ENCODE assay signal across 9 cellular contexts in the genomic region with DNA sequence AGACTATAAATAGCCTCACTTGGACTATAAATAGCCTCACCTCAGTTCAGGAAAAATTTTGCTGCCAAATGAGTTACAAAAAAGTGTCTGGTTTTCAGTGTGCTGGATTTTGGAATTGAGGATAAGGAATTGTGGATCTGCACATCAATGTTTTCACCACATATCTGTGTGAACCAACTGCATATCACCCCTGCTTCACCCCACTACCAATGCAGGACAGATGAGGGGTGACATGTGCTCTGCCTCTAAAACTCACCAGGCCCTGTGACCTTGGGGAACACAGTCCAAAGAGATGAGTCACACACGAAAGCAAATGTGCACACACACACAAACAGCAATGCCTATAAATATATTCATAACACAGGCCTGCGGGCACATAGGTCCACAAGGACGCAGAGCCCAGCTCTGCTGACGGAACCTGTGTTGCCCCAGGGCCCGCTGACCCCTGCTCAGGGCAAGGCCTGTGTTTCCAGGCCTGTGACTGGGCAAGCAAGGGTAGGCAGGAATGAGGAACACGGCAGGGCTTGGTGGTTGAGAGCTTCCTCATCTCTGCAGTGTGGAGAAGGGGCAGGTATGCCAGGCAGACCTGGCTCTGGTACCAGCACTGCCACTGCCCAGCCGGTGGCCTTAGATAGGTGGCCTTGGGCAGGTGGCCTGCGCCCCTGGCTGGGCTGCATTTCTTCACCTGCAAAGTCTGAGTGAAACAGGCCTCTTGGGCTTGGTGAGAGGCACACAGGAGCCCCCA.
DNase-seq lines count a peak whose midpoint lies in the region; ATAC-seq and TF ChIP-seq lines count a peak whose summit lies in the region.
"Had no signal": no experiment of that assay in that cellular context is flagged by ENCODE, and none has a peak within 500 bp of the region (broad histone marks: within the 10 kb centered on the region; RNA-seq: fewer than 3 reads in every experiment).

No MANE protein-coding gene starts in this region.

- no peaks in the 10 kb centered on the region for H3K36me3 Mint-ChIP-seq in nephron progenitor cell (ENCODE audit: low read depth)

- H3K9me3 Mint-ChIP-seq in nephron progenitor cell: no peaks in the 10 kb centered on the region
- H3K9me3 Mint-ChIP-seq: naive thymus-derived CD8-positive, alpha-beta T cell had no signal

- peaks cover 24% of the 10 kb centered on the region for H3K4me1 ChIP-seq in skeletal muscle satellite cell (ENCODE audit: control insufficient read depth, insufficient read depth, low read length)

- H3K4me3 ChIP-seq in skeletal muscle satellite cell (ENCODE audit: low read length): no peak overlapping the region

- peak overlapping the region; percentile 53 for H3K4me2 ChIP-seq in skeletal muscle satellite cell (ENCODE audit: low read length)

- H3K4me3 Mint-ChIP-seq in nephron progenitor cell: no peak overlapping the region
- H3K4me3 Mint-ChIP-seq: naive thymus-derived CD8-positive, alpha-beta T cell had no signal

- no peak for TF ChIP-seq CTCF in nephron progenitor cell (IDR thresholded peaks at IDR 0.05)

- peaks cover 11% of the 10 kb centered on the region for H3K27me3 Mint-ChIP-seq in nephron progenitor cell (ENCODE audit: low read depth, poor library complexity)
- H3K27me3 Mint-ChIP-seq: naive thymus-derived CD8-positive, alpha-beta T cell had no signal

- H3K27me3 ChIP-seq in skeletal muscle satellite cell (ENCODE audit: control insufficient read depth, insufficient read depth, low read length): no peaks in the 10 kb centered on the region

- no peak overlapping the region for H3K9ac ChIP-seq in skeletal muscle satellite cell (ENCODE audit: low read depth, low read length)

- peaks cover 16% of the 10 kb centered on the region for H3K4me1 Mint-ChIP-seq in nephron progenitor cell

- H3K9me3 ChIP-seq in skeletal muscle satellite cell (replicated peaks; ENCODE audit: low read length): no peaks in the 10 kb centered on the region

- DNase-seq in RKO (ENCODE audit: low spot score) (peak; percentile 56), fibroblast of gingiva (ENCODE audit: low read depth) (peak; percentile 70), nephron progenitor cell (no peak), NCI-H2029 treated with DMSO at 0.1 percent for 48 hours (lab: John Stamatoyannopoulos, UW) (no peak), middle frontal gyrus (ENCODE audit: extremely low spot score, low spot score) (no peak)

- H3K27ac Mint-ChIP-seq in nephron progenitor cell: no peak overlapping the region

- peak; percentile 44 for ATAC-seq in GM21786 (IDR thresholded peaks at IDR 0.05; ENCODE audit: unreplicated experiment)
- ATAC-seq in HG02642 (IDR thresholded peaks at IDR 0.05; ENCODE audit: poor library complexity, unreplicated experiment): no peak

- no peaks in the 10 kb centered on the region for H3K36me3 ChIP-seq in skeletal muscle satellite cell (ENCODE audit: insufficient read depth, low read length)

Comparison
In these comparisons a context has a peak if more than half of its experiments do, and no peak if none do; other contexts are left out.
1. DNase-seq: peak in RKO (single experiment) and fibroblast of gingiva (single experiment); none in nephron progenitor cell (single experiment), NCI-H2029 treated with DMSO at 0.1 percent for 48 hours (single experiment) and middle frontal gyrus (single experiment).